ENCODE assay signal across 18 cellular contexts in genomic region chr5:153713913-153714312, GRCh38.
"Had no signal": no experiment of that assay in that cellular context is flagged by ENCODE, and none has a peak within 500 bp of the region (broad histone marks: within the 10 kb centered on the region; RNA-seq: fewer than 3 reads in every experiment).

No MANE protein-coding gene starts in this region.

- H3K36me3 ChIP-seq: gastroesophageal sphincter, prostate gland, right lobe of liver, tibial artery, upper lobe of right lung had no signal

- H3K27ac ChIP-seq: gastroesophageal sphincter, parathyroid adenoma, prostate gland, right lobe of liver, tibial artery, upper lobe of right lung had no signal

- H3K4me3 Mint-ChIP-seq: naive thymus-derived CD8-positive, alpha-beta T cell; neural crest cell; stimulated activated effector memory CD8-positive, alpha-beta T cell treated with anti-CD3 and anti-CD28 coated beads, Interleukin-12 subunit alpha, Interleukin-12 subunit beta, amount 100 ng/mL, for 72 hours; stimulated activated naive CD8-positive, alpha-beta T cell treated with anti-CD3 and anti-CD28 coated beads, Interleukin-15, Interleukin-2, amounts not matched to agents 100 ng/mL and 50 ng/mL, for 24 hours had no signal

- H3K4me1 ChIP-seq: gastroesophageal sphincter, parathyroid adenoma, prostate gland, right lobe of liver, upper lobe of right lung had no signal

- H3K27me3 ChIP-seq: gastroesophageal sphincter, right lobe of liver, tibial artery, upper lobe of right lung had no signal

- H3K9ac ChIP-seq: parathyroid adenoma had no signal

- H3K4me3 ChIP-seq: gastroesophageal sphincter, mucosa of descending colon, prostate gland, right lobe of liver, tibial artery, upper lobe of right lung had no signal

- H3K79me2 ChIP-seq: parathyroid adenoma had no signal

- H3K27ac Mint-ChIP-seq: naive thymus-derived CD8-positive, alpha-beta T cell; stimulated activated effector memory CD8-positive, alpha-beta T cell treated with anti-CD3 and anti-CD28 coated beads, Interleukin-12 subunit alpha, Interleukin-12 subunit beta, amount 100 ng/mL, for 72 hours; stimulated activated naive CD8-positive, alpha-beta T cell treated with anti-CD3 and anti-CD28 coated beads, Interleukin-15, Interleukin-2, amounts not matched to agents 100 ng/mL and 50 ng/mL, for 24 hours had no signal

- H3K9me3 ChIP-seq: gastroesophageal sphincter, mucosa of descending colon, prostate gland, right lobe of liver, tibial artery, upper lobe of right lung had no signal

- H3K4me1 Mint-ChIP-seq: naive thymus-derived CD8-positive, alpha-beta T cell; stimulated activated effector memory CD8-positive, alpha-beta T cell treated with anti-CD3 and anti-CD28 coated beads, Interleukin-12 subunit alpha, Interleukin-12 subunit beta, amount 100 ng/mL, for 72 hours had no signal

- ATAC-seq: esophagus mucosa; gastroesophageal sphincter; left colon; mucosa of descending colon; naive thymus-derived CD8-positive, alpha-beta T cell; right lobe of liver; stimulated activated effector memory CD8-positive, alpha-beta T cell treated with anti-CD3 and anti-CD28 coated beads, Interleukin-12 subunit alpha, Interleukin-12 subunit beta, amount 100 ng/mL, for 72 hours; upper lobe of right lung had no signal

- H3K9me3 Mint-ChIP-seq: neural crest cell had no signal

- DNase-seq: effector memory CD4-positive, alpha-beta T cell; foreskin fibroblast; left colon; mucosa of descending colon; naive thymus-derived CD8-positive, alpha-beta T cell; nucleus accumbens; right lobe of liver; stimulated activated CD4-positive, alpha-beta T cell treated with anti-CD3 and anti-CD28 coated beads, Interleukin-4, amount 100 ng/mL, for 1 hour; stimulated activated CD8-positive, alpha-beta memory T cell treated with anti-CD3 and anti-CD28 coated beads, Interleukin-4, amount 100 ng/mL, for 48 hours; tibial artery; upper lobe of right lung had no signal

- H3K36me3 Mint-ChIP-seq: naive thymus-derived CD8-positive, alpha-beta T cell; stimulated activated effector memory CD8-positive, alpha-beta T cell treated with anti-CD3 and anti-CD28 coated beads, Interleukin-12 subunit alpha, Interleukin-12 subunit beta, amount 100 ng/mL, for 72 hours had no signal

- H3K27me3 Mint-ChIP-seq: stimulated activated naive CD8-positive, alpha-beta T cell treated with anti-CD3 and anti-CD28 coated beads, Interleukin-15, Interleukin-2, amounts not matched to agents 100 ng/mL and 50 ng/mL, for 24 hours had no signal
